ENCODE assay signal across 1 cellular context in the genomic region with DNA sequence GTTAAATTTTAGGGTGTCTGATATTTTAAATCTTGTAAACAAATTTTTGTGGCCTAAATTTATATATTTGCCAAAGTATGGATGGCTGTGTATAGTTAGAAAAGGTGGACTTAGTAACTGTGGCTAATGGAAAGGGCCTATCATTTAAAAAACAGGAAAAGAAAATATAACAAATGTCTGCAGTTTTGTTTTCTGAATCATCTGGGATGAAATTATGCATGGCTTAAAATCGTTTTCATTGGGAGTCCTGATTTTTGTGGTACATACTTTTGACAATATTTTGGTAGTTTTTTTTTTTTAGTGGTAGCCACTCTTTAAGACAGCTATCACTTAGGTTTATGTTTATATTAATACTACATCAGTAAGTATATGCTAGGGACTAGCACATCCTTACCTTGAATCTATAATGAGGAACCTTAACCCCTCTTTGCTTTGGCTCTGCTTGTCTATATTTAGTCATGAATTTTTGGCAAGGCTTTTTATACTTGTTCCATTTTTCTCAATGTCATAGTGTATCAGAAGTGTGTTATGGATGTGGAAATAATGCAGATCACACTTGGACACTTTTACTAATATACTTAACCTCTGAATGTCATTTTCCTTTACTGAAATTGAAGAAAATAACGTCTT.
TF ChIP-seq lines count a peak whose summit lies in the region.

No MANE protein-coding gene starts in this region.

TF ChIP-seq in GM23338, 12 proteins besides CTCF, POLR2A, EP300 and RAD21 (continued from another document):
- TF ChIP-seq, protein P1, sequence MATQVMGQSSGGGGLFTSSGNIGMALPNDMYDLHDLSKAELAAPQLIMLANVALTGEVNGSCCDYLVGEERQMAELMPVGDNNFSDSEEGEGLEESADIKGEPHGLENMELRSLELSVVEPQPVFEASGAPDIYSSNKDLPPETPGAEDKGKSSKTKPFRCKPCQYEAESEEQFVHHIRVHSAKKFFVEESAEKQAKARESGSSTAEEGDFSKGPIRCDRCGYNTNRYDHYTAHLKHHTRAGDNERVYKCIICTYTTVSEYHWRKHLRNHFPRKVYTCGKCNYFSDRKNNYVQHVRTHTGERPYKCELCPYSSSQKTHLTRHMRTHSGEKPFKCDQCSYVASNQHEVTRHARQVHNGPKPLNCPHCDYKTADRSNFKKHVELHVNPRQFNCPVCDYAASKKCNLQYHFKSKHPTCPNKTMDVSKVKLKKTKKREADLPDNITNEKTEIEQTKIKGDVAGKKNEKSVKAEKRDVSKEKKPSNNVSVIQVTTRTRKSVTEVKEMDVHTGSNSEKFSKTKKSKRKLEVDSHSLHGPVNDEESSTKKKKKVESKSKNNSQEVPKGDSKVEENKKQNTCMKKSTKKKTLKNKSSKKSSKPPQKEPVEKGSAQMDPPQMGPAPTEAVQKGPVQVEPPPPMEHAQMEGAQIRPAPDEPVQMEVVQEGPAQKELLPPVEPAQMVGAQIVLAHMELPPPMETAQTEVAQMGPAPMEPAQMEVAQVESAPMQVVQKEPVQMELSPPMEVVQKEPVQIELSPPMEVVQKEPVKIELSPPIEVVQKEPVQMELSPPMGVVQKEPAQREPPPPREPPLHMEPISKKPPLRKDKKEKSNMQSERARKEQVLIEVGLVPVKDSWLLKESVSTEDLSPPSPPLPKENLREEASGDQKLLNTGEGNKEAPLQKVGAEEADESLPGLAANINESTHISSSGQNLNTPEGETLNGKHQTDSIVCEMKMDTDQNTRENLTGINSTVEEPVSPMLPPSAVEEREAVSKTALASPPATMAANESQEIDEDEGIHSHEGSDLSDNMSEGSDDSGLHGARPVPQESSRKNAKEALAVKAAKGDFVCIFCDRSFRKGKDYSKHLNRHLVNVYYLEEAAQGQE (IDR thresholded peaks at IDR 0.05; ENCODE audit: unreplicated experiment) = no peak
- TF ChIP-seq POLR2AphosphoS5 (IDR thresholded peaks at IDR 0.05; ENCODE audit: low read depth) = no peak
